8 cellular contexts compared by ENCODE assay signal in genomic region chr3:161104561-161105551, GRCh38. TPM values are rescaled to one million over a fixed set of nuclear protein-coding genes. Genes with fewer than 3 reads are reported as not detected.
DNase-seq lines count a peak whose midpoint lies in the region; ATAC-seq and TF ChIP-seq lines count a peak whose summit lies in the region.

TSS of gene B3GALNT1 (minus strand) at chr3:161105349. CDS start at chr3:161086754, 18,595 bp downstream.

- peak within 1 kb of the TSS; percentile 50 for H3K27ac Mint-ChIP-seq in Calu3 (ENCODE audit: unreplicated experiment)

- CTCF ChIA-PET in Calu3 (lab: Charles Lee) = interaction anchor here (0.5 to 1.5 kb wide), 5 partner anchors 44 to 426 kb away, joined by 3 to 5 read pairs (median 3); no protein-coding TSS in a partner anchor

- H3K36me3 Mint-ChIP-seq in Calu3 (ENCODE audit: insufficient read depth, unreplicated experiment) = peaks cover 19% of the 10 kb centered on the region

- H3K9me3 Mint-ChIP-seq in Calu3 (ENCODE audit: low read depth, unreplicated experiment) = no peaks in the 10 kb centered on the region

- intact Hi-C loops in Calu3 (cut with micrococcal nuclease; ENCODE audit: unreplicated experiment) = loop anchor here (2.0 kb wide), 1 partner anchor 116 kb away; the partner anchor contains the start of gene NMD3

- H3K27me3 Mint-ChIP-seq in Calu3 (ENCODE audit: unreplicated experiment) = no peaks in the 10 kb centered on the region

- ATAC-seq in GM19372 (IDR thresholded peaks at IDR 0.05; ENCODE audit: low read depth, unreplicated experiment) = peak; percentile 67
- peak; percentile 71 for ATAC-seq in HG03442 (IDR thresholded peaks at IDR 0.05; ENCODE audit: unreplicated experiment)

- H3K4me1 Mint-ChIP-seq in Calu3 (ENCODE audit: low read depth, unreplicated experiment) = peaks cover 26% of the 10 kb centered on the region

- DNase-seq in Calu3 (peak; percentile 81), SK-N-DZ (ENCODE audit: low spot score) (peak; percentile 80), cerebellar cortex (ENCODE audit: low spot score) (peak; percentile 52), islet precursor cell (peak; percentile 85), NCI-H187 treated with DMSO at 0.1 percent for 48 hours (lab: John Stamatoyannopoulos, UW) (no peak)

- no peak for TF ChIP-seq CTCF in Calu3 (IDR thresholded peaks at IDR 0.05; ENCODE audit: unreplicated experiment)

- H3K4me3 Mint-ChIP-seq in Calu3 (ENCODE audit: low read depth, unreplicated experiment) = peak within 1 kb of the TSS; percentile 85

- no TSS peak for BruUV-seq in Calu3 (replicated peaks; lab: Mats Ljungman, UMichigan)

- peak within 1 kb of the TSS; percentile 44 to 87 (median 62) for H3K4me3 ChIP-seq in skin epidermis

- H3K27ac ChIP-seq in skin epidermis = peak within 1 kb of the TSS in 20 of 21 experiments; percentile 8 to 88 (median 72)

RNA-seq across cellular contexts. Expression of gene B3GALNT1, which starts in this region (rescaled TPM):
- total RNA-seq in Calu3 (2022) = 25.1 and 31.1 TPM in 2 replicates
- 52.4 and 55.7 TPM in 2 replicates for polyA plus RNA-seq in SK-N-DZ (2014; cell fraction: cytosol; rRNA removed)
- 25.1 and 29.9 TPM in 2 replicates for polyA plus RNA-seq in SK-N-DZ (2014; cell fraction: nucleus; rRNA removed)
